ENCODE assay signal across 4 cellular contexts in the genomic region with DNA sequence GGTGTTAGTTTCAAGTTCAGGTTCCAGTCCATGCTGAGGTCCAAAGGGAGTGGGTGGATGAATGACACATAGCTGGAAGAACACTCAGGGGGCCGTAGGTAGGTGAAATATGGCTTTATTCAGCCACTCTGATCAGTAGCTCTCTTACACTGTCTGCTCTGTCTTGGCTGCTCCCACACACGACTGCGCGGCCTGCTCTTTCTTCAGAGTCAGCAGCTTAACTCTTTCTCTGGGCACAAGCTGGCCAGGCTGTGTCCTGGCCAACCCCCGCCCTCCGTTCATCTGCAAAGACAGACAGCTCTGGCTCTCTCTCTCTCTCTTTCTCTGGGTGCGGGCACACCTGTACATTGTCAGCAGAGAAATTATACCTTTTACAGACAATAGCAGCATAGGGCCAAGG.
"Had no signal": no experiment of that assay in that cellular context is flagged by ENCODE, and none has a peak within 500 bp of the region (broad histone marks: within the 10 kb centered on the region; RNA-seq: fewer than 3 reads in every experiment).

No MANE protein-coding gene starts in this region.

- H2AFZ ChIP-seq: GM23338 had no signal

- DNase-seq: H9, HCEC 1CT, IMR-90 had no signal

- H3K4me3 Mint-ChIP-seq: GM23338, H9 had no signal

- H3K27ac Mint-ChIP-seq: GM23338, H9 had no signal

- H3K4me1 Mint-ChIP-seq: GM23338, H9 had no signal

- H3K4me2 ChIP-seq: GM23338 had no signal

- H3K4me3 ChIP-seq: GM23338 had no signal

- ATAC-seq: GM23338 had no signal
